In genomic region chr5:112696786-112697185, GRCh38 we compare ENCODE assay signal across 23 cellular contexts.
"Had no signal": no experiment of that assay in that cellular context is flagged by ENCODE, and none has a peak within 500 bp of the region (broad histone marks: within the 10 kb centered on the region; RNA-seq: fewer than 3 reads in every experiment).

No MANE protein-coding gene starts in this region.

- H3K4me3 ChIP-seq: cardiac muscle cell, MG63, SK-N-MC had no signal

- H3K36me3 ChIP-seq: brain microvascular endothelial cell, cardiac muscle cell, MG63, WERI-Rb-1 had no signal

- H3K27me3 ChIP-seq: brain microvascular endothelial cell, cardiac muscle cell, MG63 had no signal

- H3K4me1 Mint-ChIP-seq: activated naive CD4-positive, alpha-beta T cell treated with anti-CD3 and anti-CD28 coated beads, Interleukin-2, amount 10 ng/mL, durations not matched to agents 7 days and 5 days; activated naive CD8-positive, alpha-beta T cell treated with anti-CD3 and anti-CD28 coated beads for 36 hours had no signal

- H3K36me3 Mint-ChIP-seq: activated naive CD4-positive, alpha-beta T cell treated with anti-CD3 and anti-CD28 coated beads, Interleukin-2, amount 10 ng/mL, durations not matched to agents 7 days and 5 days; activated naive CD8-positive, alpha-beta T cell treated with anti-CD3 and anti-CD28 coated beads for 36 hours had no signal

- H3K9me3 ChIP-seq: MG63 had no signal

- H3K27ac Mint-ChIP-seq: activated CD8-positive, alpha-beta T cell treated with anti-CD3 and anti-CD28 coated beads for 36 hours; activated naive CD4-positive, alpha-beta T cell treated with anti-CD3 and anti-CD28 coated beads, Interleukin-2, amount 10 ng/mL, durations not matched to agents 7 days and 5 days; activated naive CD8-positive, alpha-beta T cell treated with anti-CD3 and anti-CD28 coated beads for 36 hours; activated T-cell treated with anti-CD3 and anti-CD28 coated beads, Interleukin-2, amount 50 U/mL, for 72 hours; activated T-helper 2 cell treated with anti-CD3 and anti-CD28 coated beads, Interferon-gamma antibody, Interleukin-2, Interleukin-4, amounts not matched to agents 10 μg/mL and 5 μg/mL and 100 μg/mL, durations not matched to agents 14 hours and 24 hours and 36 hours had no signal

- H3K4me2 ChIP-seq: KMS-11 had no signal

- H3K9me3 Mint-ChIP-seq: activated CD8-positive, alpha-beta T cell treated with anti-CD3 and anti-CD28 coated beads for 36 hours; activated naive CD4-positive, alpha-beta T cell treated with anti-CD3 and anti-CD28 coated beads, Interleukin-2, amount 10 ng/mL, durations not matched to agents 7 days and 5 days; activated naive CD8-positive, alpha-beta T cell treated with anti-CD3 and anti-CD28 coated beads for 36 hours; activated T-cell treated with anti-CD3 and anti-CD28 coated beads, Interleukin-2, amount 50 U/mL, for 72 hours; activated T-helper 2 cell treated with anti-CD3 and anti-CD28 coated beads, Interferon-gamma antibody, Interleukin-2, Interleukin-4, amounts not matched to agents 10 μg/mL and 5 μg/mL and 100 μg/mL, durations not matched to agents 14 hours and 24 hours and 36 hours had no signal

- H3K27ac ChIP-seq: brain microvascular endothelial cell, cardiac muscle cell, KMS-11, SK-N-MC, WERI-Rb-1 had no signal

- DNase-seq: activated CD4-positive, alpha-beta T cell treated with anti-CD3 and anti-CD28 coated beads for 4 hours; activated CD8-positive, alpha-beta memory T cell treated with anti-CD3 and anti-CD28 coated beads, Interleukin-2, amount 50 U/mL, for 4 hours; activated CD8-positive, alpha-beta T cell treated with anti-CD3 and anti-CD28 coated beads for 36 hours; activated gamma-delta T cell treated with Interleukin-2 at 50 U/mL for 16 hours; activated naive CD4-positive, alpha-beta T cell treated with anti-CD3 and anti-CD28 coated beads, Interleukin-2, amount 10 ng/mL, durations not matched to agents 7 days and 5 days; activated naive CD8-positive, alpha-beta T cell treated with anti-CD3 and anti-CD28 coated beads for 36 hours; activated T-cell treated with anti-CD3 and anti-CD28 coated beads, Interleukin-2, amount 50 U/mL, for 72 hours; brain microvascular endothelial cell; MG63; MV-4-11; NCI-H1092 treated with DMSO at 0.1 percent for 48 hours; NCI-H1417 treated with DMSO at 0.1 percent for 48 hours; NCI-H187; NCI-H2081; NCI-H2227 treated with DMSO at 0.1 percent for 48 hours; T-helper 1 cell; WERI-Rb-1 had no signal

- H3K9ac ChIP-seq: KMS-11 had no signal

- H3K4me3 Mint-ChIP-seq: activated CD8-positive, alpha-beta T cell treated with anti-CD3 and anti-CD28 coated beads for 36 hours; activated naive CD4-positive, alpha-beta T cell treated with anti-CD3 and anti-CD28 coated beads, Interleukin-2, amount 10 ng/mL, durations not matched to agents 7 days and 5 days; activated naive CD8-positive, alpha-beta T cell treated with anti-CD3 and anti-CD28 coated beads for 36 hours; activated T-cell treated with anti-CD3 and anti-CD28 coated beads, Interleukin-2, amount 50 U/mL, for 72 hours had no signal

- ATAC-seq: activated CD4-positive, CD25-positive, alpha-beta regulatory T cell treated with anti-CD3 and anti-CD28 coated beads, Interleukin-2, amount 50 U/mL, for 24 hours; activated CD8-positive, alpha-beta T cell treated with anti-CD3 and anti-CD28 coated beads for 36 hours; activated T-cell treated with anti-CD3 and anti-CD28 coated beads, Interleukin-2, amount 50 U/mL, for 72 hours; Right ventricle myocardium inferior had no signal
